ENCODE assay signal across 1 cellular context in genomic region chr22:36406139-36406538, GRCh38.
TF ChIP-seq lines count a peak whose summit lies in the region.

No MANE protein-coding gene starts in this region.

TF ChIP-seq in A549, 52 proteins besides CTCF, POLR2A, EP300 and RAD21 (continued from another document):
- no peak for TF ChIP-seq HMGXB4 (CRISPR knock-in tag; IDR thresholded peaks at IDR 0.05; ENCODE audit: borderline replicate concordance)
- no peak for TF ChIP-seq HES2 (IDR thresholded peaks at IDR 0.05)
